8 cellular contexts compared by ENCODE assay signal in the genomic region with DNA sequence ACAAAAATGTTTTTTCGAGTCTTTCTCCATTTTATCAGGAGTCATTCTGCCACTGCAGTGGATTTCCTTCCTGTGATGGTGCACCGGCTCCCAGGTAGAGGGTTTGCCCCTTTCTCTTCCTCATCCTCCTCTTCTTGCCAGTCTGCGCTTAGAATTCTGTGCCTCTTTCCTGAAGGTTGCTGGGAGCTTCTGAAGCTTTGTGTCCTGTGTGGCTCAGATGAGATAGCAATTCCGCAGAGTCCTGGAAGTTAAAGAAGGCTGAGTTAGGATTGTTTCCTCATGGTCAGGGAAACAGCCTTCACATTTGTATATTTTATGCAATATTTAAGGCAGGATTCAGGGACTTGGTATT. TPM values are rescaled to one million over a fixed set of nuclear protein-coding genes. Genes with fewer than 3 reads are reported as not detected.
A peak's percentile ranks its signal among the peaks of the same experiment; 100 is the strongest.
DNase-seq lines count a peak whose midpoint lies in the region; ATAC-seq and TF ChIP-seq lines count a peak whose summit lies in the region.

No MANE protein-coding gene starts in this region.

- ATAC-seq in left cardiac atrium, result peak; percentile 12 to 35
- ATAC-seq in psoas muscle, result peak; percentile 6 to 43 (median 38)
- ATAC-seq in GM21737 (IDR thresholded peaks at IDR 0.05; ENCODE audit: unreplicated experiment), result no peak

- H3K36me3 Mint-ChIP-seq in activated T-helper 2 cell treated with anti-CD3 and anti-CD28 coated beads, Interferon-gamma antibody, Interleukin-2, Interleukin-4, amounts not matched to agents 10 μg/mL and 5 μg/mL and 100 μg/mL, durations not matched to agents 14 hours and 24 hours and 36 hours (ENCODE audit: low read depth), result no peaks in the 10 kb centered on the region

- H3K4me3 ChIP-seq in DOHH2 (ENCODE audit: low read length) (peak overlapping the region; percentile 56), psoas muscle (peak overlapping the region; percentile 65)
- no peak overlapping the region for H3K4me3 ChIP-seq in effector memory CD4-positive, alpha-beta T cell (ENCODE audit: insufficient read depth, low read depth, low read length, poor library complexity, severe bottlenecking)

- intact Hi-C loops in activated T-helper 2 cell treated with anti-CD3 and anti-CD28 coated beads, Interferon-gamma antibody, Interleukin-2, Interleukin-4, amounts not matched to agents 10 μg/mL and 5 μg/mL and 100 μg/mL, durations not matched to agents 14 hours and 24 hours and 36 hours (cut with micrococcal nuclease), result loop anchor here (2.0 to 10.0 kb wide), 3 partner anchors 61 to 298 kb away; partner anchors contain the start of genes CFAP68, DIXDC1 and FDXACB1
- intact Hi-C loops in left cardiac atrium (cut with DNase I) (no loop called here), psoas muscle (cut with DNase I) (loop anchor here in 1 of 2 donors (5.0 kb wide), 1 partner anchor 63 kb away; no protein-coding TSS in a partner anchor)

- TF ChIP-seq CTCF in DOHH2 (IDR thresholded peaks at IDR 0.05; ENCODE audit: low read depth, low read length, poor library complexity, severe bottlenecking) (no peak), psoas muscle (IDR thresholded peaks at IDR 0.05) (no peak)

- H3K27ac ChIP-seq in DOHH2 (ENCODE audit: low read depth, low read length) (no peak overlapping the region), psoas muscle (peak overlapping the region; percentile 85)
- no peak overlapping the region for H3K27ac ChIP-seq in effector memory CD4-positive, alpha-beta T cell (ENCODE audit: insufficient read depth, low read length, poor library complexity, severe bottlenecking)

- no peaks in the 10 kb centered on the region for H4K20me1 ChIP-seq in DOHH2 (ENCODE audit: control insufficient read depth, insufficient read depth, low read depth, low read length)

- peaks cover 8% of the 10 kb centered on the region for H3K4me1 Mint-ChIP-seq in activated T-helper 2 cell treated with anti-CD3 and anti-CD28 coated beads, Interferon-gamma antibody, Interleukin-2, Interleukin-4, amounts not matched to agents 10 μg/mL and 5 μg/mL and 100 μg/mL, durations not matched to agents 14 hours and 24 hours and 36 hours (ENCODE audit: low read depth)

- no peaks in the 10 kb centered on the region for H3F3A ChIP-seq in DOHH2 (ENCODE audit: control insufficient read depth, insufficient read depth)

- H3K79me2 ChIP-seq in DOHH2 (ENCODE audit: control insufficient read depth, low read length), result no peaks in the 10 kb centered on the region

- H3K27me3 ChIP-seq in DOHH2 (ENCODE audit: control insufficient read depth, low read length), result peaks cover 6% of the 10 kb centered on the region
- H3K27me3 ChIP-seq in psoas muscle (ENCODE audit: insufficient read depth in 3 of 3, low read length in 2 of 3), result no peaks in the 10 kb centered on the region
- H3K27me3 ChIP-seq in effector memory CD4-positive, alpha-beta T cell (replicated peaks; ENCODE audit: control insufficient read depth, insufficient read depth, low read length, poor library complexity, severe bottlenecking), result no peaks in the 10 kb centered on the region

- H3K27me3 Mint-ChIP-seq in activated T-helper 2 cell treated with anti-CD3 and anti-CD28 coated beads, Interferon-gamma antibody, Interleukin-2, Interleukin-4, amounts not matched to agents 10 μg/mL and 5 μg/mL and 100 μg/mL, durations not matched to agents 14 hours and 24 hours and 36 hours (ENCODE audit: low read depth), result peaks cover 29% of the 10 kb centered on the region

- 9 to 17% (median 14%) methylated on average over 4 of the region's 4 CpGs for WGBS in psoas muscle, 3 donors

- no peaks in the 10 kb centered on the region for H3K9me2 ChIP-seq in DOHH2 (replicated peaks; ENCODE audit: control insufficient read depth, low read length)

- H3K9me3 Mint-ChIP-seq in activated T-helper 2 cell treated with anti-CD3 and anti-CD28 coated beads, Interferon-gamma antibody, Interleukin-2, Interleukin-4, amounts not matched to agents 10 μg/mL and 5 μg/mL and 100 μg/mL, durations not matched to agents 14 hours and 24 hours and 36 hours, result no peaks in the 10 kb centered on the region

- DNase-seq in activated T-helper 2 cell treated with anti-CD3 and anti-CD28 coated beads, Interferon-gamma antibody, Interleukin-2, Interleukin-4, amounts not matched to agents 10 μg/mL and 5 μg/mL and 100 μg/mL, durations not matched to agents 14 hours and 24 hours and 36 hours (ENCODE audit: low spot score), result no peak
- no peak for DNase-seq in left cardiac atrium
- no peak for DNase-seq in psoas muscle
- DNase-seq in effector memory CD4-positive, alpha-beta T cell, result no peak
- no peak for DNase-seq in GM19240 (ENCODE audit: insufficient read length, low spot score)
- no peak for DNase-seq in SIG-M5 (lab: John Stamatoyannopoulos, UW)

- no peaks in the 10 kb centered on the region for H3K9me3 ChIP-seq in DOHH2 (ENCODE audit: control insufficient read depth, insufficient read depth, low read length)
- no peaks in the 10 kb centered on the region for H3K9me3 ChIP-seq in psoas muscle
- H3K9me3 ChIP-seq in effector memory CD4-positive, alpha-beta T cell (ENCODE audit: control insufficient read depth, low read length), result no peaks in the 10 kb centered on the region

- H3K27ac Mint-ChIP-seq in activated T-helper 2 cell treated with anti-CD3 and anti-CD28 coated beads, Interferon-gamma antibody, Interleukin-2, Interleukin-4, amounts not matched to agents 10 μg/mL and 5 μg/mL and 100 μg/mL, durations not matched to agents 14 hours and 24 hours and 36 hours, result no peak overlapping the region

- peak overlapping the region; percentile 62 for H3K4me2 ChIP-seq in DOHH2 (ENCODE audit: low read length)

- H3K36me3 ChIP-seq in DOHH2 (ENCODE audit: control insufficient read depth, low read length) (no peaks in the 10 kb centered on the region), psoas muscle (ENCODE audit: insufficient read depth in 1 of 2, low read depth in 1 of 2) (peaks cover 0 to 7% of the 10 kb centered on the region in 2 donors)
- H3K36me3 ChIP-seq in effector memory CD4-positive, alpha-beta T cell (ENCODE audit: control insufficient read depth, insufficient read depth, low read length), result no peaks in the 10 kb centered on the region

- peak overlapping the region; percentile 5 for H3K4me3 Mint-ChIP-seq in activated T-helper 2 cell treated with anti-CD3 and anti-CD28 coated beads, Interferon-gamma antibody, Interleukin-2, Interleukin-4, amounts not matched to agents 10 μg/mL and 5 μg/mL and 100 μg/mL, durations not matched to agents 14 hours and 24 hours and 36 hours (ENCODE audit: low read depth)

- peaks cover 4% of the 10 kb centered on the region for H3K4me1 ChIP-seq in DOHH2 (ENCODE audit: control insufficient read depth, low read length)
- peaks cover 35% of the 10 kb centered on the region for H3K4me1 ChIP-seq in psoas muscle
- no peaks in the 10 kb centered on the region for H3K4me1 ChIP-seq in effector memory CD4-positive, alpha-beta T cell (ENCODE audit: control insufficient read depth, insufficient read depth, low read length, poor library complexity, severe bottlenecking)

RNA-seq across cellular contexts. Expression of gene BCO2, which starts 0.3 kb away (rescaled TPM):
- 1.2 and 1.4 TPM in 2 replicates for total RNA-seq in activated T-helper 2 cell treated with anti-CD3 and anti-CD28 coated beads, Interferon-gamma antibody, Interleukin-2, Interleukin-4, amounts not matched to agents 10 μg/mL and 5 μg/mL and 100 μg/mL, durations not matched to agents 14 hours and 24 hours and 36 hours
- total RNA-seq in left cardiac atrium (10 to 100 TPM; 53.3 to 92.2 TPM), psoas muscle (10 to 100 TPM in 2 of 4 donors, 1 to 10 TPM in 2; 4.7 to 42.4 (median 19.2) TPM)
- polyA plus RNA-seq in psoas muscle, result 1 to 10 TPM; 3.5 to 5.7 (median 5.2) TPM

RNA-seq across cellular contexts. Expression of gene TEX12, which starts 8.4 kb away (rescaled TPM):
- 0.57 TPM in 1 of 2 replicates, not detected in the other for total RNA-seq in activated T-helper 2 cell treated with anti-CD3 and anti-CD28 coated beads, Interferon-gamma antibody, Interleukin-2, Interleukin-4, amounts not matched to agents 10 μg/mL and 5 μg/mL and 100 μg/mL, durations not matched to agents 14 hours and 24 hours and 36 hours
- total RNA-seq in left cardiac atrium (not detected), psoas muscle (under 1 TPM in 1 of 4 donors, not detected in 3; 0.48 TPM)
- under 1 TPM; 0.28 to 0.35 (median 0.33) TPM for polyA plus RNA-seq in psoas muscle

RNA-seq across cellular contexts. Expression of gene IL18, which starts 11.7 kb away (rescaled TPM):
- total RNA-seq in activated T-helper 2 cell treated with anti-CD3 and anti-CD28 coated beads, Interferon-gamma antibody, Interleukin-2, Interleukin-4, amounts not matched to agents 10 μg/mL and 5 μg/mL and 100 μg/mL, durations not matched to agents 14 hours and 24 hours and 36 hours, result 1.5 and 1.7 TPM in 2 replicates
- total RNA-seq in left cardiac atrium, result 1 to 10 TPM; 4.7 to 6.0 TPM
- total RNA-seq in psoas muscle, result 10 to 100 TPM in 2 of 4 donors, 1 to 10 TPM in 2; 3.0 to 66.4 (median 10.4) TPM
- 10 to 100 TPM in 1 of 3 donors, 1 to 10 TPM in 1, under 1 TPM in 1; 0.86 to 13.0 (median 1.2) TPM for polyA plus RNA-seq in psoas muscle

RNA-seq across cellular contexts. Expression of gene PTS, which starts 50.7 kb away (rescaled TPM):
- 30.5 and 33.4 TPM in 2 replicates for total RNA-seq in activated T-helper 2 cell treated with anti-CD3 and anti-CD28 coated beads, Interferon-gamma antibody, Interleukin-2, Interleukin-4, amounts not matched to agents 10 μg/mL and 5 μg/mL and 100 μg/mL, durations not matched to agents 14 hours and 24 hours and 36 hours
- total RNA-seq in left cardiac atrium, result 10 to 100 TPM; 21.3 to 37.1 TPM
- total RNA-seq in psoas muscle, result 10 to 100 TPM; 26.5 to 47.8 (median 43.7) TPM
- 10 to 100 TPM; 59.0 to 83.6 (median 71.6) TPM for polyA plus RNA-seq in psoas muscle
